In the genomic region with DNA sequence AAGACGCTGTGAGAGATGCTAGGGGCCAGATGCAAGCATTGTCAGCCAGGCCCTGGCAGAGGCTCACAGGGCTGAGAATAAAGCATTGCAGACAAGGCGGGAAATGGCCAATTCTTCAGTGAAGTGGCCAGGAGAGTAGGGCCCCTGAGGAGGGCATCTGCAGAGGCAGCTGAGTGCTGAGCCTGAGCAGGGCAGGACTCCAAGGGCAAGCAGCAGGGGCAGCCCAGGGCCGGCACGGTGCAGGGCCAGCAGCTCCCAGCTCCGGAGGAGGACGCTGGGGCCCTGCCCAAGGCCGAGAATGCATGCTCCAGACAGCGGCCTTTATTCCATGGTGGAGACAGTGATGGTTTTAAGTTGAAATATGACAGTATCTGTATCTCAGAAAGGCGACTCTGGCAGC, we compare ENCODE assay signal across 22 cellular contexts.
"Had no signal": no experiment of that assay in that cellular context is flagged by ENCODE, and none has a peak within 500 bp of the region (broad histone marks: within the 10 kb centered on the region; RNA-seq: fewer than 3 reads in every experiment).

No MANE protein-coding gene starts in this region.

- H3K27me3 ChIP-seq: hepatocyte, neural progenitor cell, right lobe of liver, tibial nerve, upper lobe of right lung had no signal

- H3K27ac ChIP-seq: coronary artery, hepatocyte, neural progenitor cell, parathyroid adenoma, prostate gland, right lobe of liver, tibial nerve, upper lobe of right lung had no signal

- H3K79me2 ChIP-seq: hepatocyte, parathyroid adenoma had no signal

- H3K9me3 ChIP-seq: prostate gland, right lobe of liver, tibial nerve, upper lobe of right lung had no signal

- DNase-seq: effector CD4-positive, alpha-beta T cell; endodermal cell; erythroblast; foreskin melanocyte; kidney; left cardiac atrium; left ventricle myocardium superior; mesendoderm; naive thymus-derived CD8-positive, alpha-beta T cell; occipital lobe; right lobe of liver; stimulated activated CD4-positive, alpha-beta T cell treated with anti-CD3 and anti-CD28 coated beads, Interleukin-15, amount 100 ng/mL, for 24 hours; stimulated activated CD4-positive, alpha-beta T cell treated with anti-CD3 and anti-CD28 coated beads, Interleukin-1b, Interleukin-23, amount 100 ng/mL, for 48 hours; stimulated activated CD4-positive, alpha-beta T cell treated with anti-CD3 and anti-CD28 coated beads, Interleukin-4, amount 100 ng/mL, for 24 hours; upper lobe of right lung had no signal

- H3K4me2 ChIP-seq: hepatocyte, neural progenitor cell had no signal

- H3K9ac ChIP-seq: neural progenitor cell, parathyroid adenoma had no signal

- H3K36me3 ChIP-seq: neural progenitor cell, prostate gland, right lobe of liver, upper lobe of right lung had no signal

- ATAC-seq: left cardiac atrium; left ventricle myocardium superior; naive thymus-derived CD8-positive, alpha-beta T cell; stimulated activated memory B cell treated with anti-CD40 and anti-IgM and Interleukin-4, amounts not matched to agents 10 μg/mL and 1 μg/mL and 100 μg/mL, for 72 hours; upper lobe of right lung had no signal

- H3K4me3 ChIP-seq: coronary artery, hepatocyte, neural progenitor cell, prostate gland, right lobe of liver, tibial nerve, upper lobe of right lung had no signal

- H3K4me1 ChIP-seq: parathyroid adenoma, prostate gland, right lobe of liver, tibial nerve, upper lobe of right lung had no signal

- H2AFZ ChIP-seq: hepatocyte, neural progenitor cell, parathyroid adenoma had no signal
